14 cellular contexts compared by ENCODE assay signal in the genomic region with DNA sequence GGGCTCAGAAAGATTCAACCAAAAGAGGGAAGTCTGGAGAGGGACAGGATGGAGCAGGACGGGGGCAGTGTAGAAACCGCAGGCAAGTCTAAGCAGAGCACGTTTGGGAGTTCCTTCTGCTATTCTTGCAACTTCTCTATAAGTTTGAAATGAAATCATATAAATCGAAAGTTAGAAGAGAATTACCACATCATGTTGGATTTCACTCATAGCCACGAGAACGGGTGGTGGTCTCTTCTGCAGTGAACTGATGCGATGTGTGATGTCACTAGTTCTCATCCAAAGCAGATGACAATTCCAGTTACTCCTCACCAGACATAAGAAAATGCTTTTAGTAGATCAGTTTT. TPM values are rescaled to one million over a fixed set of nuclear protein-coding genes. Genes with fewer than 3 reads are reported as not detected.
DNase-seq lines count a peak whose midpoint lies in the region; ATAC-seq and TF ChIP-seq lines count a peak whose summit lies in the region.
"Had no signal": no experiment of that assay in that cellular context is flagged by ENCODE, and none has a peak within 500 bp of the region (broad histone marks: within the 10 kb centered on the region; RNA-seq: fewer than 3 reads in every experiment).

No MANE protein-coding gene starts in this region.

- no peaks in the 10 kb centered on the region for H3K27me3 Mint-ChIP-seq in activated CD4-positive, alpha-beta memory T cell treated with anti-CD3 and anti-CD28 coated beads for 36 hours
- H3K27me3 Mint-ChIP-seq in activated CD4-positive, alpha-beta memory T cell treated with anti-CD3 and anti-CD28 coated beads, Interleukin-2, amount 10 ng/mL, durations not matched to agents 7 days and 5 days, result no peaks in the 10 kb centered on the region

- intact Hi-C loops in activated CD4-positive, alpha-beta memory T cell treated with anti-CD3 and anti-CD28 coated beads for 36 hours (cut with micrococcal nuclease), result loop anchor here (5.0 kb wide), 1 partner anchor 39 kb away; the partner anchor contains the start of gene TRPM5

- peak overlapping the region; percentile 5 for H3K4me3 Mint-ChIP-seq in activated CD4-positive, alpha-beta memory T cell treated with anti-CD3 and anti-CD28 coated beads for 36 hours
- no peak overlapping the region for H3K4me3 Mint-ChIP-seq in activated CD4-positive, alpha-beta memory T cell treated with anti-CD3 and anti-CD28 coated beads, Interleukin-2, amount 10 ng/mL, durations not matched to agents 7 days and 5 days
- H3K4me3 Mint-ChIP-seq in stimulated activated effector memory CD8-positive, alpha-beta T cell treated with anti-CD3 and anti-CD28 coated beads, Interleukin-12 subunit alpha, Interleukin-12 subunit beta, amount 100 ng/mL, for 72 hours, result no peak overlapping the region

- no peaks in the 10 kb centered on the region for H3K4me1 ChIP-seq in foreskin keratinocyte
- H3K4me1 ChIP-seq: testis had no signal

- no peak for TF ChIP-seq CTCF in foreskin keratinocyte (conservative IDR thresholded peaks at IDR 0.05)

- H3K27ac Mint-ChIP-seq in activated CD4-positive, alpha-beta memory T cell treated with anti-CD3 and anti-CD28 coated beads for 36 hours, result peak overlapping the region; percentile 61
- H3K27ac Mint-ChIP-seq in activated CD4-positive, alpha-beta memory T cell treated with anti-CD3 and anti-CD28 coated beads, Interleukin-2, amount 10 ng/mL, durations not matched to agents 7 days and 5 days, result no peak overlapping the region
- H3K27ac Mint-ChIP-seq in stimulated activated effector memory CD8-positive, alpha-beta T cell treated with anti-CD3 and anti-CD28 coated beads, Interleukin-12 subunit alpha, Interleukin-12 subunit beta, amount 100 ng/mL, for 72 hours, result no peak overlapping the region

- POLR2A ChIA-PET in activated CD4-positive, alpha-beta memory T cell treated with anti-CD3 and anti-CD28 coated beads for 36 hours (lab: Charles Lee), result no interaction called here
- POLR2A ChIA-PET in activated CD4-positive, alpha-beta memory T cell treated with anti-CD3 and anti-CD28 coated beads, Interleukin-2, amount 10 ng/mL, durations not matched to agents 7 days and 5 days (lab: Charles Lee), result no interaction called here

- CTCF ChIA-PET in activated CD4-positive, alpha-beta memory T cell treated with anti-CD3 and anti-CD28 coated beads for 36 hours (lab: Charles Lee), result no interaction called here
- CTCF ChIA-PET in activated CD4-positive, alpha-beta memory T cell treated with anti-CD3 and anti-CD28 coated beads, Interleukin-2, amount 10 ng/mL, durations not matched to agents 7 days and 5 days (lab: Charles Lee), result no interaction called here

- H3K4me1 Mint-ChIP-seq in activated CD4-positive, alpha-beta memory T cell treated with anti-CD3 and anti-CD28 coated beads for 36 hours (ENCODE audit: low read depth), result peaks cover 18% of the 10 kb centered on the region
- peaks cover 13% of the 10 kb centered on the region for H3K4me1 Mint-ChIP-seq in activated CD4-positive, alpha-beta memory T cell treated with anti-CD3 and anti-CD28 coated beads, Interleukin-2, amount 10 ng/mL, durations not matched to agents 7 days and 5 days
- H3K4me1 Mint-ChIP-seq in stimulated activated effector memory CD8-positive, alpha-beta T cell treated with anti-CD3 and anti-CD28 coated beads, Interleukin-12 subunit alpha, Interleukin-12 subunit beta, amount 100 ng/mL, for 72 hours, result peaks cover 17% of the 10 kb centered on the region

- no peak overlapping the region for H3K27ac ChIP-seq in foreskin keratinocyte
- H3K27ac ChIP-seq: testis had no signal

- DNase-seq in activated CD4-positive, alpha-beta memory T cell treated with anti-CD3 and anti-CD28 coated beads for 36 hours, result peak; percentile 22
- DNase-seq in activated CD4-positive, alpha-beta memory T cell treated with anti-CD3 and anti-CD28 coated beads, Interleukin-2, amount 10 ng/mL, durations not matched to agents 7 days and 5 days, result no peak
- DNase-seq in SKM-1 (lab: John Stamatoyannopoulos, UW; ENCODE audit: unreplicated experiment) (peak; percentile 94), foreskin keratinocyte (peak; percentile 23 to 26), NCI-H524 (lab: John Stamatoyannopoulos, UW) (no peak), SK-N-DZ (ENCODE audit: low spot score) (no peak), HCEC 1CT (no peak)
- no peak for DNase-seq in stimulated activated effector memory CD8-positive, alpha-beta T cell treated with anti-CD3 and anti-CD28 coated beads, Interleukin-12 subunit alpha, Interleukin-12 subunit beta, amount 100 ng/mL, for 72 hours (ENCODE audit: low spot score in 2 of 2)
- DNase-seq: ACHN, hippocampal formation, testis had no signal

- H3K27me3 ChIP-seq in foreskin keratinocyte, result peaks cover 9% of the 10 kb centered on the region
- H3K27me3 ChIP-seq: testis had no signal

- H3K9me3 Mint-ChIP-seq in activated CD4-positive, alpha-beta memory T cell treated with anti-CD3 and anti-CD28 coated beads for 36 hours, result peaks cover 35% of the 10 kb centered on the region
- peaks cover 34% of the 10 kb centered on the region for H3K9me3 Mint-ChIP-seq in activated CD4-positive, alpha-beta memory T cell treated with anti-CD3 and anti-CD28 coated beads, Interleukin-2, amount 10 ng/mL, durations not matched to agents 7 days and 5 days
- peaks cover 12% of the 10 kb centered on the region for H3K9me3 Mint-ChIP-seq in stimulated activated effector memory CD8-positive, alpha-beta T cell treated with anti-CD3 and anti-CD28 coated beads, Interleukin-12 subunit alpha, Interleukin-12 subunit beta, amount 100 ng/mL, for 72 hours

- no peak for ATAC-seq in foreskin keratinocyte
- ATAC-seq in stimulated activated effector memory CD8-positive, alpha-beta T cell treated with anti-CD3 and anti-CD28 coated beads, Interleukin-12 subunit alpha, Interleukin-12 subunit beta, amount 100 ng/mL, for 72 hours, result peak; percentile 74

- peaks cover 43% of the 10 kb centered on the region for H3K36me3 Mint-ChIP-seq in activated CD4-positive, alpha-beta memory T cell treated with anti-CD3 and anti-CD28 coated beads for 36 hours
- peaks cover 47% of the 10 kb centered on the region for H3K36me3 Mint-ChIP-seq in activated CD4-positive, alpha-beta memory T cell treated with anti-CD3 and anti-CD28 coated beads, Interleukin-2, amount 10 ng/mL, durations not matched to agents 7 days and 5 days (ENCODE audit: low read depth)
- H3K36me3 Mint-ChIP-seq in stimulated activated effector memory CD8-positive, alpha-beta T cell treated with anti-CD3 and anti-CD28 coated beads, Interleukin-12 subunit alpha, Interleukin-12 subunit beta, amount 100 ng/mL, for 72 hours, result no peaks in the 10 kb centered on the region

RNA-seq across cellular contexts. Expression of gene KCNQ1, which starts 36.0 kb away (rescaled TPM):
- 10 to 100 TPM; 10.7 to 10.8 TPM for total RNA-seq in activated CD4-positive, alpha-beta memory T cell treated with anti-CD3 and anti-CD28 coated beads for 36 hours
- total RNA-seq in activated CD4-positive, alpha-beta memory T cell treated with anti-CD3 and anti-CD28 coated beads, Interleukin-2, amount 10 ng/mL, durations not matched to agents 7 days and 5 days, result 10 to 100 TPM; 14.8 to 15.0 TPM
- not detected in 2 replicates for total RNA-seq in foreskin keratinocyte
- not detected in 2 replicates for polyA plus RNA-seq in foreskin keratinocyte
- polyA plus RNA-seq in SK-N-DZ (2014; cell fraction: cytosol; rRNA removed), result not detected in 2 replicates
- polyA plus RNA-seq in SK-N-DZ (2014; cell fraction: nucleus; rRNA removed), result not detected in 2 replicates
- total RNA-seq: Daoy, M059J had no signal

RNA-seq across cellular contexts. Expression of gene TRPM5, which starts 36.5 kb away (rescaled TPM):
- not detected for total RNA-seq in activated CD4-positive, alpha-beta memory T cell treated with anti-CD3 and anti-CD28 coated beads for 36 hours
- not detected for total RNA-seq in activated CD4-positive, alpha-beta memory T cell treated with anti-CD3 and anti-CD28 coated beads, Interleukin-2, amount 10 ng/mL, durations not matched to agents 7 days and 5 days
- not detected in 2 replicates for total RNA-seq in foreskin keratinocyte
- polyA plus RNA-seq in foreskin keratinocyte, result not detected in 2 replicates
- 0.26 and 0.38 TPM in 2 replicates for polyA plus RNA-seq in SK-N-DZ (2014; cell fraction: cytosol; rRNA removed)
- 2.9 and 3.9 TPM in 2 replicates for polyA plus RNA-seq in SK-N-DZ (2014; cell fraction: nucleus; rRNA removed)
- total RNA-seq: M059J, mesenteric fat pad had no signal

Comparison
In these comparisons a context has a peak if more than half of its experiments do, and no peak if none do; other contexts are left out.
1. DNase-seq: peak in activated CD4-positive, alpha-beta memory T cell treated with anti-CD3 and anti-CD28 coated beads for 36 hours (single experiment), SKM-1 (single experiment) and foreskin keratinocyte (2 of 2); none in activated CD4-positive, alpha-beta memory T cell treated with anti-CD3 and anti-CD28 coated beads, Interleukin-2, amount 10 ng/mL, durations not matched to agents 7 days and 5 days (single experiment), stimulated activated effector memory CD8-positive, alpha-beta T cell treated with anti-CD3 and anti-CD28 coated beads, Interleukin-12 subunit alpha, Interleukin-12 subunit beta, amount 100 ng/mL, for 72 hours (0 of 2), NCI-H524 (0 of 2), SK-N-DZ (single experiment) and HCEC 1CT (single experiment).
2. RNA of gene KCNQ1, which starts 36.0 kb away (total RNA-seq): 14.8 to 15.0 TPM in activated CD4-positive, alpha-beta memory T cell treated with anti-CD3 and anti-CD28 coated beads, Interleukin-2, amount 10 ng/mL, durations not matched to agents 7 days and 5 days and 10.7 to 10.8 TPM in activated CD4-positive, alpha-beta memory T cell treated with anti-CD3 and anti-CD28 coated beads for 36 hours; not detected in foreskin keratinocyte; every median in the first group is over 10 times any median in the second.